16 cellular contexts compared by ENCODE assay signal in genomic region chr3:29317659-29318173, GRCh38. TPM values are rescaled to one million over a fixed set of nuclear protein-coding genes. Genes with fewer than 3 reads are reported as not detected.
DNase-seq lines count a peak whose midpoint lies in the region; ATAC-seq and TF ChIP-seq lines count a peak whose summit lies in the region.
"Had no signal": no experiment of that assay in that cellular context is flagged by ENCODE, and none has a peak within 500 bp of the region (broad histone marks: within the 10 kb centered on the region; RNA-seq: fewer than 3 reads in every experiment).

No MANE protein-coding gene starts in this region.

- H3K9me3 Mint-ChIP-seq in GM23338 (no peaks in the 10 kb centered on the region), MCF 10A (ENCODE audit: unreplicated experiment) (no peaks in the 10 kb centered on the region), Calu3 (ENCODE audit: low read depth, unreplicated experiment) (no peaks in the 10 kb centered on the region)

- POLR2A ChIA-PET in MCF 10A (lab: Yijun Ruan, JAX): interaction anchor here (1.2 to 2.1 kb wide), 2 partner anchors 9 to 17 kb away, joined by 4 to 10 read pairs; no protein-coding TSS in a partner anchor

- intact Hi-C loops in MCF 10A (cut with micrococcal nuclease) (no loop called here), Calu3 (cut with micrococcal nuclease; ENCODE audit: unreplicated experiment) (no loop called here)

- no peaks in the 10 kb centered on the region for H3K27me3 Mint-ChIP-seq in GM23338 (ENCODE audit: insufficient read depth, low read depth, poor library complexity)
- H3K27me3 Mint-ChIP-seq in MCF 10A (ENCODE audit: insufficient read depth, unreplicated experiment): no peaks in the 10 kb centered on the region
- H3K27me3 Mint-ChIP-seq in Calu3 (ENCODE audit: unreplicated experiment): no peaks in the 10 kb centered on the region

- H3K27ac ChIP-seq in GM23338 (ENCODE audit: low read depth) (no peak overlapping the region), rectal smooth muscle tissue (ENCODE audit: low read depth, low read length) (peak overlapping the region; percentile 45)
- H3K27ac ChIP-seq: HL-60 had no signal

- H3K27me3 ChIP-seq in GM23338 (ENCODE audit: insufficient read depth): no peaks in the 10 kb centered on the region
- H3K27me3 ChIP-seq in rectal smooth muscle tissue (ENCODE audit: control insufficient read depth, insufficient read depth, low read length): no peaks in the 10 kb centered on the region

- H3K4me3 ChIP-seq in GM23338 (no peak overlapping the region), fibroblast of the aortic adventitia (ENCODE audit: low read depth, low read length) (no peak overlapping the region), rectal smooth muscle tissue (ENCODE audit: low read length) (no peak overlapping the region)

- H3K27ac Mint-ChIP-seq in GM23338 (peak overlapping the region; percentile 39; the same call in 1 of the 2 replicates), MCF 10A (ENCODE audit: low read depth, unreplicated experiment) (no peak overlapping the region), Calu3 (ENCODE audit: unreplicated experiment) (no peak overlapping the region)
- H3K27ac Mint-ChIP-seq: CD14-positive monocyte had no signal

- H4K20me1 ChIP-seq in GM23338 (replicated peaks; ENCODE audit: insufficient read depth): no peaks in the 10 kb centered on the region

- no peaks in the 10 kb centered on the region for H3K9me2 ChIP-seq in GM23338 (ENCODE audit: insufficient read depth)

- no peaks in the 10 kb centered on the region for H3K36me3 Mint-ChIP-seq in GM23338 (ENCODE audit: low read depth)
- H3K36me3 Mint-ChIP-seq in MCF 10A (ENCODE audit: insufficient read depth, unreplicated experiment): no peaks in the 10 kb centered on the region
- no peaks in the 10 kb centered on the region for H3K36me3 Mint-ChIP-seq in Calu3 (ENCODE audit: insufficient read depth, unreplicated experiment)
- H3K36me3 Mint-ChIP-seq: CD14-positive monocyte had no signal

- peaks cover 4% of the 10 kb centered on the region for H3K4me1 ChIP-seq in GM23338 (ENCODE audit: insufficient read depth)
- peaks cover 24% of the 10 kb centered on the region for H3K4me1 ChIP-seq in rectal smooth muscle tissue (ENCODE audit: control insufficient read depth, insufficient read depth, low read length)

- BruUV-seq in MCF 10A (replicated peaks; lab: Mats Ljungman, UMichigan): no TSS peak
- BruUV-seq in Calu3 (replicated peaks; lab: Mats Ljungman, UMichigan): no TSS peak

- H2AFZ ChIP-seq in GM23338: no peak overlapping the region

- no peaks in the 10 kb centered on the region for H3K79me2 ChIP-seq in GM23338 (replicated peaks; ENCODE audit: insufficient read depth)

- CTCF ChIA-PET in MCF 10A (lab: Yijun Ruan, JAX) (interaction anchor here (2.3 kb wide), 1 partner anchor 12 kb away, joined by 6 read pairs; no protein-coding TSS in a partner anchor), Calu3 (lab: Charles Lee) (no interaction called here)

- ATAC-seq in GM23338 (no peak), SK-N-SH treated with all-trans-retinoic acid at 6 μM for 48 hours (peak; percentile 9; the same call in 2 of the 3 replicates)
- ATAC-seq: Panc1, Right ventricle myocardium inferior had no signal

- H3K36me3 ChIP-seq in GM23338 (ENCODE audit: insufficient read depth) (no peaks in the 10 kb centered on the region), rectal smooth muscle tissue (ENCODE audit: control insufficient read depth, insufficient read depth, low read length) (no peaks in the 10 kb centered on the region)

- no peak overlapping the region for H3K4me2 ChIP-seq in GM23338

- no peak overlapping the region for H3K9ac ChIP-seq in rectal smooth muscle tissue (ENCODE audit: low read length)

- no peak for DNase-seq in GM23338 (ENCODE audit: low spot score)
- peak; percentile 63 for DNase-seq in fibroblast of the aortic adventitia (ENCODE audit: low read depth)
- DNase-seq in MCF 10A (ENCODE audit: unreplicated experiment): no peak
- no peak for DNase-seq in activated CD4-positive, alpha-beta T cell treated with anti-CD3 and anti-CD28 coated beads, Interleukin-2, amount 50 U/mL, for 4 hours
- no peak for DNase-seq in activated gamma-delta T cell (lab: John Stamatoyannopoulos, UW)
- no peak for DNase-seq in Calu3
- DNase-seq: COR-L47, DMS153, HCEC 1CT, NCI-H2029 had no signal

- TF ChIP-seq CTCF in GM23338 (conservative IDR thresholded peaks at IDR 0.05; ENCODE audit: low read depth in 2 of 2) (no peak), fibroblast of the aortic adventitia (IDR thresholded peaks at IDR 0.05; ENCODE audit: insufficient read depth, low read length) (no peak), MCF 10A (IDR thresholded peaks at IDR 0.05; ENCODE audit: unreplicated experiment) (no peak), Calu3 (IDR thresholded peaks at IDR 0.05; ENCODE audit: unreplicated experiment) (no peak)

- H3K4me3 Mint-ChIP-seq in GM23338 (no peak overlapping the region), MCF 10A (ENCODE audit: unreplicated experiment) (no peak overlapping the region), Calu3 (ENCODE audit: low read depth, unreplicated experiment) (no peak overlapping the region)
- H3K4me3 Mint-ChIP-seq: CD14-positive monocyte had no signal

- H3F3A ChIP-seq in GM23338 (replicated peaks; ENCODE audit: low read depth): no peaks in the 10 kb centered on the region

- H3K4me1 Mint-ChIP-seq in GM23338 (peaks cover 1% of the 10 kb centered on the region; the same call in 2 of the 3 replicates), MCF 10A (ENCODE audit: insufficient read depth, unreplicated experiment) (peaks cover 10% of the 10 kb centered on the region), Calu3 (ENCODE audit: low read depth, unreplicated experiment) (no peaks in the 10 kb centered on the region)
- H3K4me1 Mint-ChIP-seq: CD14-positive monocyte had no signal

TF ChIP-seq in GM23338, 12 proteins besides CTCF, POLR2A, EP300 and RAD21 (continues in another document):
- TF ChIP-seq POLR2AphosphoS5 (IDR thresholded peaks at IDR 0.05; ENCODE audit: low read depth) (no peak), ETS1 (IDR thresholded peaks at IDR 0.05) (no peak), ZNF331 (CRISPR knock-in tag; IDR thresholded peaks at IDR 0.05; ENCODE audit: low read depth) (no peak), STAT1 (IDR thresholded peaks at IDR 0.05; ENCODE audit: unreplicated experiment) (no peak), CREB1 (CRISPR knock-in tag; IDR thresholded peaks at IDR 0.05; ENCODE audit: low read depth) (no peak)

TF ChIP-seq in SK-N-SH treated with all-trans-retinoic acid at 6 μM for 48 hours, 23 proteins besides CTCF, POLR2A, EP300 and RAD21:
- TF ChIP-seq ISL1 (CRISPR knock-in tag; IDR thresholded peaks at IDR 0.05): peak; percentile 49; the same call in 1 of the 2 replicates
- peak; percentile 34; the same call in 1 of the 2 replicates for TF ChIP-seq TCF4 (CRISPR knock-in tag; IDR thresholded peaks at IDR 0.05; ENCODE audit: borderline replicate concordance)
- no peak for TF ChIP-seq OSR1 (CRISPR knock-in tag; IDR thresholded peaks at IDR 0.05)
- TF ChIP-seq TSHZ2 (CRISPR knock-in tag; IDR thresholded peaks at IDR 0.05): peak; percentile 65; the same call in 1 of the 2 replicates
- TF ChIP-seq ZC3H10 (CRISPR knock-in tag; IDR thresholded peaks at IDR 0.05): 0 out of 2 replicates have a peak, but pooled peaks have one; percentile 11
- TF ChIP-seq CREB5 (CRISPR knock-in tag; IDR thresholded peaks at IDR 0.05; ENCODE audit: low read depth): no peak

RNA-seq across cellular contexts. Expression of gene RBMS3, which starts 36.8 kb away (rescaled TPM):
- total RNA-seq in GM23338 (2014; rRNA removed; shearing (Covaris generic)): 3.2 and 5.5 TPM in 2 replicates
- 4.4 and 7.4 TPM in 2 replicates for polyA plus RNA-seq in GM23338 (2016; fragmentation: Nextera tagmentation; extraction: Ambion mirVana)
- total RNA-seq in fibroblast of the aortic adventitia (ENCODE audit: low replicate concordance) (68.4 and 84.1 TPM in 2 replicates), MCF 10A (2022) (65.5 and 74.2 TPM in 2 replicates), Calu3 (2022) (1.3 TPM in 2 replicates)
- polyA plus RNA-seq: CD14-positive monocyte had no signal

Comparison
In these comparisons a context has a peak if more than half of its experiments do, and no peak if none do; other contexts are left out.
1. RNA of gene RBMS3, which starts 36.8 kb away (total RNA-seq): 68.4 to 84.1 TPM in fibroblast of the aortic adventitia and 65.5 to 74.2 TPM in MCF 10A; 3.2 to 5.5 TPM in GM23338 and 1.3 TPM in Calu3; every median in the first group is over 10 times any median in the second.